19 cellular contexts compared by ENCODE assay signal in genomic region chr11:133570376-133570775, GRCh38. TPM values are rescaled to one million over a fixed set of nuclear protein-coding genes. Genes with fewer than 3 reads are reported as not detected.
"Had no signal": no experiment of that assay in that cellular context is flagged by ENCODE, and none has a peak within 500 bp of the region (broad histone marks: within the 10 kb centered on the region; RNA-seq: fewer than 3 reads in every experiment).

No MANE protein-coding gene starts in this region.

- H3K9me3 ChIP-seq: ascending aorta, spleen, testis had no signal

- H3K36me3 ChIP-seq: ascending aorta, spleen had no signal

- H3K4me1 ChIP-seq: ascending aorta, spleen, testis had no signal

- DNase-seq: activated CD4-positive, alpha-beta T cell treated with anti-CD3 and anti-CD28 coated beads, Interleukin-2, amount 50 U/mL, for 1 hour; activated CD4-positive, CD25-positive, alpha-beta regulatory T cell treated with anti-CD3 and anti-CD28 coated beads, Interleukin-2, amount 50 U/mL, for 72 hours; activated gamma-delta T cell treated with Interleukin-2 at 50 U/mL for 16 hours; activated T-cell treated with anti-CD3 and anti-CD28 coated beads, Interleukin-2, amount 50 U/mL, for 1 hour; cerebellar nuclear complex; foreskin melanocyte; immature natural killer cell; left ventricle myocardium superior; midbrain; natural killer cell; spleen; stimulated activated CD4-positive, alpha-beta T cell treated with anti-CD3 and anti-CD28 coated beads, Interleukin-4, amount 100 ng/mL, for 1 hour; stimulated activated naive CD4-positive, alpha-beta T cell; testis had no signal

- H3K27me3 ChIP-seq: ascending aorta, testis had no signal

- ATAC-seq: activated naive CD4-positive, alpha-beta T cell treated with anti-CD3 and anti-CD28 coated beads, Interleukin-2, amount 50 U/mL, for 72 hours; left ventricle myocardium superior; natural killer cell had no signal

- H3K4me3 ChIP-seq: ascending aorta, coronary artery, spleen, testis had no signal

- H3K27ac ChIP-seq: ascending aorta, coronary artery, spleen, testis, VCaP had no signal

RNA-seq across cellular contexts. Expression of gene OPCML, which starts 38.1 kb away (rescaled TPM):
- total RNA-seq: activated naive CD4-positive, alpha-beta T cell treated with anti-CD3 and anti-CD28 coated beads, Interleukin-2, amount 50 U/mL, for 72 hours; ascending aorta; natural killer cell; T-helper 2 cell treated with Interferon-gamma antibody and Interleukin-4, amounts not matched to agents 100 ng/mL and 5 ng/mL, for 36 hours had no signal
- polyA plus RNA-seq: immature natural killer cell had no signal
